ENCODE assay signal across 10 cellular contexts in the genomic region with DNA sequence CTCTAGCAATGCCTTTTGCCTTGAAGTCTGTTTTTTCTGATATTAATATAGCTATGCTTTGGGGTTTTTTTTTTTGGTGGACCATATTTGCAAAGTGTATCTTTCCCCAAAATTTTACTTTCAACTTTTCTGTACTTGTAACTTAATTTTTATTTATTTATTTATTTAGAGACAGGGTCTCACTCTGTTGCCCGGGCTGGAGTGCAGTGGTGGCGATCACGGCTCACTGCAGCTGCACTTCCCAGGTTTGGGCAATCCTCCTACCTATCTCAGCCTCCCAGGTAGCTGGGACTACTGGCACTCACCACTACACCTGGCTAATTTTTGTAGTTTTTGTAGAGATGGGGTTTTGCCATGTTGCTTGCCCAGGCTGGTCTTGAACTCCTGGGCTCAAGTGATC. TPM values are rescaled to one million over a fixed set of nuclear protein-coding genes. Genes with fewer than 3 reads are reported as not detected.
"Had no signal": no experiment of that assay in that cellular context is flagged by ENCODE, and none has a peak within 500 bp of the region (broad histone marks: within the 10 kb centered on the region; RNA-seq: fewer than 3 reads in every experiment).

No MANE protein-coding gene starts in this region.

- DNase-seq: GM23248, GOT3, H7, HFFc6 had no signal

- H3K9me3 ChIP-seq: HAP-1 had no signal

- H3K4me3 Mint-ChIP-seq: HFFc6 had no signal

- H3K27ac Mint-ChIP-seq: HFFc6 had no signal

- ATAC-seq: HCT116, HepG2, K562 had no signal

RNA-seq across cellular contexts. Expression of a gene that starts 20.8 kb away (rescaled TPM):
- total RNA-seq: GM23248, H4, HepG2, HFFc6, HT1080, K562 had no signal
- polyA plus RNA-seq: GM23248, HepG2, K562 had no signal
